Comparison of ENCODE assay signal across 16 cellular contexts in the genomic region with DNA sequence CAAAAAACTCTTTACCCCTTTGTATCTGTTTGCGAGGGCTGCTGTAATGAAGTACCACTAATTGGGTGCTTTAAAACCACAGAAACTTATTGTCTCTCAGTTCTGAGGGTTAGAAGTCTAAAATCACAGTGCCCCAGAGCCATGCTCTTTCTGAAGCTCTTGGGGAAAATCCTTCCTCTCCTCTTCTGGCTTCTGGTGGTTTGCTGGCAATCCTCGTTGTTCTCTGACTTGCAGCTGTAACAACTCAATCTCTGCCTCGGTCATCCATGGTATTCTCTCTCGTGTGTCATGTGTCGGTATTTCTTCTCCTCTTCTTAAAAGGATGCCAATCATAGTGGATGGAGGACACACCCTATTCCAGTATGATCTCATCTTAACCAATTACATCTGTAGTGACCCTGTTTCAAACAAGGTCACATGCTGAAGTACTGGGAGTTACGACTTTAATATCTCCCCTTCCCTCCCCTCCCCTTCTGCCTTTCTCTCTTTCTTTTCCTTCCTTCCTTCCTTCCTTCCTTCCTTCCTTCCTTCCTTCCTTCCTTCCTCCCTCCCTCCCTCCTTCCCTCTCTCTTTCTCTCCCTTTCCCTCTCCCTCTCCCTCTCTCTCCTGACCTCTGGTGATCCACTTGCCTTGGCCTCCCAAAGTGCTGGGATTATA. TPM values are rescaled to one million over a fixed set of nuclear protein-coding genes. Genes with fewer than 3 reads are reported as not detected.
DNase-seq lines count a peak whose midpoint lies in the region; ATAC-seq, FAIRE-seq and TF ChIP-seq lines count a peak whose summit lies in the region.
"Had no signal": no experiment of that assay in that cellular context is flagged by ENCODE, and none has a peak within 500 bp of the region (broad histone marks: within the 10 kb centered on the region; RNA-seq: fewer than 3 reads in every experiment).

No MANE protein-coding gene starts in this region.

- ATAC-seq in GM19023 (IDR thresholded peaks at IDR 0.05; ENCODE audit: unreplicated experiment) (peak; percentile 76), HG02798 (IDR thresholded peaks at IDR 0.05; ENCODE audit: poor library complexity, unreplicated experiment) (peak; percentile 85), GM12878 (peak; percentile 94), GM19467 (IDR thresholded peaks at IDR 0.05; ENCODE audit: unreplicated experiment) (no peak)
- ATAC-seq: esophagus mucosa had no signal

- CTCF ChIA-PET in A673 (lab: Charles Lee) = no interaction called here
- CTCF ChIA-PET in GM12878 (lab: Yijun Ruan, JAX) = interaction anchor here (0.9 to 1.2 kb wide), 3 partner anchors 8 to 86 kb away, joined by 3 to 4 read pairs (median 3); no protein-coding TSS in a partner anchor

- SMC1A ChIA-PET in GM12878 (lab: Charles Lee; ENCODE audit: uncharacterized antibody, unreplicated experiment) = no interaction called here

- H3K4me2 ChIP-seq in GM12878 (ENCODE audit: control insufficient read depth, insufficient read depth) = peak overlapping the region; percentile 68; the same call in 1 of the 2 replicates
- H3K4me2 ChIP-seq: SK-N-SH had no signal

- RAD21 ChIA-PET in GM12878 (lab: Charles Lee; ENCODE audit: unreplicated experiment) = no interaction called here

- no peak for TF ChIP-seq EP300 in GM12878 (IDR thresholded peaks at IDR 0.05; ENCODE audit: borderline replicate concordance in 1 of 2, control insufficient read depth in 1 of 2, low read depth in 2 of 2, low read length in 2 of 2)

- H3K9me3 ChIP-seq in A673 (ENCODE audit: low read depth, low read length, poor library complexity, severe bottlenecking) = no peaks in the 10 kb centered on the region
- H3K9me3 ChIP-seq in GM12878 (replicated peaks; ENCODE audit: control insufficient read depth, insufficient read depth, low read length) = no peaks in the 10 kb centered on the region
- H3K9me3 ChIP-seq: neutrophil, SK-N-SH, transverse colon had no signal

- TF ChIP-seq CTCF in A673 (conservative IDR thresholded peaks at IDR 0.05; ENCODE audit: low read depth, low read length) (no peak), GM12878 (IDR thresholded peaks at IDR 0.05 in 2 of 3, conservative IDR thresholded peaks at IDR 0.05 in 1 of 3; ENCODE audit: control insufficient read depth in 2 of 3, extremely low read depth in 1 of 3, insufficient read depth in 1 of 3, low read depth in 3 of 3, low read length in 3 of 3) (no peak)

- H3K4me3 ChIP-seq in A673 (ENCODE audit: low read depth, low read length, poor library complexity, severe bottlenecking) (no peak overlapping the region), GM12878 (no peak overlapping the region)
- H3K4me3 ChIP-seq: transverse colon had no signal

- H3K9ac ChIP-seq in GM12878 (ENCODE audit: control insufficient read depth, insufficient read depth, low read length) = no peak overlapping the region
- H3K9ac ChIP-seq: SK-N-SH had no signal

- H2AFZ ChIP-seq in GM12878 (ENCODE audit: control insufficient read depth, low read depth, low read length) = 0 out of 2 replicates have a peak overlapping the region, but pooled peaks have one; percentile 26

- POLR2A ChIA-PET in A673 (lab: Charles Lee; ENCODE audit: low non-redundant PET) (no interaction called here), GM12878 (lab: Charles Lee) (no interaction called here)

- no peaks in the 10 kb centered on the region for H4K20me1 ChIP-seq in GM12878 (ENCODE audit: control insufficient read depth, insufficient read depth)

- 21% methylated on average over 6 of the region's 6 CpGs for WGBS in GM12878 (ENCODE audit: insufficient coverage, insufficient replicate concordance, low lambda C conversion rate, missing lambda C conversion rate)

- peak; percentile 48 for DNase-seq in A673 (ENCODE audit: low spot score)
- no peak for DNase-seq in GM12878 (ENCODE audit: low read depth, low spot score)
- no peak for DNase-seq in stimulated activated CD4-positive, alpha-beta T cell treated with anti-CD3 and anti-CD28 coated beads, Interleukin-1b, Interleukin-23, amount 100 ng/mL, for 48 hours
- no peak for DNase-seq in NCI-H510A (lab: John Stamatoyannopoulos, UW)
- no peak for DNase-seq in NCI-H82 (lab: John Stamatoyannopoulos, UW)
- DNase-seq: activated T-cell treated with anti-CD3 and anti-CD28 coated beads for 4 hours; Calu3; SK-N-SH; stimulated activated CD4-positive, alpha-beta T cell treated with anti-CD3 and anti-CD28 coated beads, Interleukin-12 subunit alpha, Interleukin-12 subunit beta, amount 100 ng/mL, for 4 hours; transverse colon had no signal

- intact Hi-C loops in A673 (cut with micrococcal nuclease; ENCODE audit: unreplicated experiment) = no loop called here
- intact Hi-C loops in GM12878 (cut with micrococcal nuclease; ENCODE audit: unreplicated experiment) = no loop called here

- peak; percentile 89 for FAIRE-seq in GM12878 (lab: Jason Lieb, UNC)
- FAIRE-seq: A204.1 had no signal

- peak overlapping the region; percentile 30 for H3K27ac ChIP-seq in A673 (ENCODE audit: low read depth, low read length, poor library complexity, severe bottlenecking)
- no peak overlapping the region for H3K27ac ChIP-seq in GM12878 (ENCODE audit: control insufficient read depth, insufficient read depth)
- H3K27ac ChIP-seq: neutrophil, transverse colon had no signal

- BruUV-seq in A673 (replicated peaks; lab: Mats Ljungman, UMichigan) (no TSS peak), GM12878 (replicated peaks; lab: Mats Ljungman, UMichigan) (no TSS peak)

- TF ChIP-seq RAD21 in GM12878 (IDR thresholded peaks at IDR 0.05; ENCODE audit: insufficient read depth, low read depth, low read length) = no peak

- no peak for TF ChIP-seq POLR2A in GM12878 (IDR thresholded peaks at IDR 0.05; ENCODE audit: low read depth, low read length)

- in situ Hi-C loops in GM12878 (cut with MboI) = no loop called here

- H3K36me3 ChIP-seq in A673 (ENCODE audit: insufficient read depth, low read length, poor library complexity, severe bottlenecking) (no peaks in the 10 kb centered on the region), GM12878 (ENCODE audit: control insufficient read depth in 2 of 2, insufficient read depth in 2 of 2, low read length in 1 of 2) (no peaks in the 10 kb centered on the region)
- H3K36me3 ChIP-seq: neutrophil, transverse colon had no signal

- H3K27me3 ChIP-seq in A673 (replicated peaks; ENCODE audit: insufficient read depth, low read depth, low read length, poor library complexity) (no peaks in the 10 kb centered on the region), GM12878 (replicated peaks in 1 of 2; ENCODE audit: control insufficient read depth in 2 of 2, insufficient read depth in 2 of 2, low read length in 1 of 2) (no peaks in the 10 kb centered on the region)
- H3K27me3 ChIP-seq: neutrophil, transverse colon had no signal

- no peaks in the 10 kb centered on the region for H3K79me2 ChIP-seq in GM12878 (ENCODE audit: control insufficient read depth, insufficient read depth, low read length)

- no peaks in the 10 kb centered on the region for H3K4me1 ChIP-seq in A673 (ENCODE audit: insufficient read depth, low read length, poor library complexity, severe bottlenecking)
- H3K4me1 ChIP-seq in GM12878 (ENCODE audit: control insufficient read depth, insufficient read depth, low read length) = peaks cover 5% of the 10 kb centered on the region; the same call in 1 of the 2 replicates
- H3K4me1 ChIP-seq: transverse colon had no signal

TF ChIP-seq in GM12878, 131 proteins besides CTCF, POLR2A, EP300 and RAD21 (continues in another document):
- TF ChIP-seq, protein P1, sequence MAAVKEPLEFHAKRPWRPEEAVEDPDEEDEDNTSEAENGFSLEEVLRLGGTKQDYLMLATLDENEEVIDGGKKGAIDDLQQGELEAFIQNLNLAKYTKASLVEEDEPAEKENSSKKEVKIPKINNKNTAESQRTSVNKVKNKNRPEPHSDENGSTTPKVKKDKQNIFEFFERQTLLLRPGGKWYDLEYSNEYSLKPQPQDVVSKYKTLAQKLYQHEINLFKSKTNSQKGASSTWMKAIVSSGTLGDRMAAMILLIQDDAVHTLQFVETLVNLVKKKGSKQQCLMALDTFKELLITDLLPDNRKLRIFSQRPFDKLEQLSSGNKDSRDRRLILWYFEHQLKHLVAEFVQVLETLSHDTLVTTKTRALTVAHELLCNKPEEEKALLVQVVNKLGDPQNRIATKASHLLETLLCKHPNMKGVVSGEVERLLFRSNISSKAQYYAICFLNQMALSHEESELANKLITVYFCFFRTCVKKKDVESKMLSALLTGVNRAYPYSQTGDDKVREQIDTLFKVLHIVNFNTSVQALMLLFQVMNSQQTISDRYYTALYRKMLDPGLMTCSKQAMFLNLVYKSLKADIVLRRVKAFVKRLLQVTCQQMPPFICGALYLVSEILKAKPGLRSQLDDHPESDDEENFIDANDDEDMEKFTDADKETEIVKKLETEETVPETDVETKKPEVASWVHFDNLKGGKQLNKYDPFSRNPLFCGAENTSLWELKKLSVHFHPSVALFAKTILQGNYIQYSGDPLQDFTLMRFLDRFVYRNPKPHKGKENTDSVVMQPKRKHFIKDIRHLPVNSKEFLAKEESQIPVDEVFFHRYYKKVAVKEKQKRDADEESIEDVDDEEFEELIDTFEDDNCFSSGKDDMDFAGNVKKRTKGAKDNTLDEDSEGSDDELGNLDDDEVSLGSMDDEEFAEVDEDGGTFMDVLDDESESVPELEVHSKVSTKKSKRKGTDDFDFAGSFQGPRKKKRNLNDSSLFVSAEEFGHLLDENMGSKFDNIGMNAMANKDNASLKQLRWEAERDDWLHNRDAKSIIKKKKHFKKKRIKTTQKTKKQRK (IDR thresholded peaks at IDR 0.05; ENCODE audit: low read depth, low read length) = no peak
- no peak for TF ChIP-seq BMI1 (IDR thresholded peaks at IDR 0.05; ENCODE audit: borderline replicate concordance)

RNA-seq across cellular contexts. Expression of a gene that starts 6.5 kb away (rescaled TPM):
- 44.7 and 54.0 TPM in 2 replicates for total RNA-seq in A673 (2021)
- total RNA-seq in GM12878 (2013; cell fraction: nucleolus; rRNA removed) = 54.6 and 122 TPM in 2 replicates
- total RNA-seq in GM12878 (2014; rRNA removed) = 22.0 and 25.9 TPM in 2 replicates
- 50.9 and 52.6 TPM in 2 replicates for total RNA-seq in GM12878 (2014; rRNA removed; fragmentation: Illumina TruSeq; extraction: Trizol)
- total RNA-seq in GM12878 (2021) = 48.9 and 51.3 TPM in 2 replicates
- 18.7 TPM for polyA plus RNA-seq in GM12878 (2011; ENCODE audit: low read depth)
- polyA plus RNA-seq in GM12878 (2011; rRNA removed) = 31.1 and 67.4 TPM in 2 replicates
- polyA plus RNA-seq in GM12878 (2011; cell fraction: cytosol; rRNA removed) = 23.0 and 24.2 TPM in 2 replicates
- polyA plus RNA-seq in GM12878 (2011; cell fraction: nucleus; rRNA removed) = 21.6 and 23.4 TPM in 2 replicates
- polyA plus RNA-seq in GM12878 (2012) = 33.7 and 43.4 TPM in 2 replicates
- 69.0 and 92.2 TPM in 2 replicates for polyA plus RNA-seq in GM12878 (2014; fragmentation: Illumina TruSeq; extraction: Trizol)
- polyA plus RNA-seq in GM12878 (2014; fragmentation: Nextera tagmentation; extraction: Ambion mirVana) = 10 to 100 TPM; 36.5 to 38.5 TPM
- polyA plus RNA-seq in GM12878 (2014; rRNA removed) = 31.9 and 36.0 TPM in 2 replicates
- 10 to 100 TPM; 80.6 TPM for polyA plus RNA-seq in GM12878 (2016; fragmentation: Nextera tagmentation; extraction: Ambion mirVana)
- polyA minus RNA-seq in GM12878 (2011; rRNA and poly(A)+ RNA removed) = 11.8 and 14.4 TPM in 2 replicates
- 9.4 and 16.4 TPM in 2 replicates for polyA minus RNA-seq in GM12878 (2011; cell fraction: cytosol; rRNA and poly(A)+ RNA removed)
- 11.5 and 20.0 TPM in 2 replicates for polyA minus RNA-seq in GM12878 (2011; cell fraction: nucleus; rRNA and poly(A)+ RNA removed)
